1 cellular context compared by ENCODE assay signal in genomic region chr12:12902036-12902435, GRCh38.
TF ChIP-seq lines count a peak whose summit lies in the region.

No MANE protein-coding gene starts in this region.

TF ChIP-seq in GM23338, 12 proteins besides CTCF, POLR2A, EP300 and RAD21 (continued from another document):
- TF ChIP-seq ZNF462 (CRISPR knock-in tag; IDR thresholded peaks at IDR 0.05) (no peak), EZH2phosphoT487 (IDR thresholded peaks at IDR 0.05; ENCODE audit: unreplicated experiment) (no peak), CREB1 (CRISPR knock-in tag; IDR thresholded peaks at IDR 0.05; ENCODE audit: low read depth) (no peak), ZNF331 (CRISPR knock-in tag; IDR thresholded peaks at IDR 0.05; ENCODE audit: low read depth) (no peak), POLR2AphosphoS5 (IDR thresholded peaks at IDR 0.05; ENCODE audit: low read depth) (no peak), NANOG (IDR thresholded peaks at IDR 0.05; ENCODE audit: borderline replicate concordance) (no peak), JUNB (IDR thresholded peaks at IDR 0.05; ENCODE audit: unreplicated experiment) (no peak)
